18 cellular contexts compared by ENCODE assay signal in genomic region chr6:149084026-149084425, GRCh38.
"Had no signal": no experiment of that assay in that cellular context is flagged by ENCODE, and none has a peak within 500 bp of the region (broad histone marks: within the 10 kb centered on the region; RNA-seq: fewer than 3 reads in every experiment).

No MANE protein-coding gene starts in this region.

- H3K4me3 Mint-ChIP-seq: brain; effector memory CD8-positive, alpha-beta T cell; memory B cell; neural crest cell had no signal

- H3K4me1 Mint-ChIP-seq: neural crest cell had no signal

- H3K9me3 ChIP-seq: gastrocnemius medialis, heart right ventricle, ovary, SJSA1, testis, upper lobe of right lung had no signal

- ATAC-seq: effector memory CD8-positive, alpha-beta T cell; gastrocnemius medialis; heart right ventricle; left lobe of liver; stimulated activated naive CD8-positive, alpha-beta T cell treated with anti-CD3 and anti-CD28 coated beads, Interleukin-15, Interleukin-2, amounts not matched to agents 100 U/mL and 50 U/mL, for 24 hours; upper lobe of right lung had no signal

- H3K27me3 Mint-ChIP-seq: memory B cell had no signal

- H3K27me3 ChIP-seq: gastrocnemius medialis, ovary, SJSA1, testis, upper lobe of right lung had no signal

- H3K27ac ChIP-seq: epithelial cell of prostate, gastrocnemius medialis, heart right ventricle, ovary, SJSA1, testis, upper lobe of right lung, WERI-Rb-1 had no signal

- H3K36me3 Mint-ChIP-seq: brain, memory B cell had no signal

- H3K27ac Mint-ChIP-seq: brain, memory B cell had no signal

- H3K9me3 Mint-ChIP-seq: brain; effector memory CD8-positive, alpha-beta T cell; memory B cell; neural crest cell had no signal

- DNase-seq: activated gamma-delta T cell treated with Interleukin-2 at 50 U/mL for 16 hours; amygdala; effector memory CD8-positive, alpha-beta T cell; gastrocnemius medialis; heart right ventricle; ovary; stimulated activated CD4-positive, alpha-beta T cell treated with anti-CD3 and anti-CD28 coated beads, Interleukin-2, amount 100 ng/mL, for 48 hours; stimulated activated naive CD8-positive, alpha-beta T cell treated with anti-CD3 and anti-CD28 coated beads, Interleukin-15, Interleukin-2, amounts not matched to agents 100 U/mL and 50 U/mL, for 24 hours; SW 1271; testis; upper lobe of right lung; WERI-Rb-1 had no signal

- H3K4me3 ChIP-seq: gastrocnemius medialis, heart right ventricle, ovary, SJSA1, testis, upper lobe of right lung had no signal

- H3K4me1 ChIP-seq: gastrocnemius medialis had no signal

- H3K36me3 ChIP-seq: gastrocnemius medialis, heart right ventricle, ovary, SJSA1, upper lobe of right lung, WERI-Rb-1 had no signal
